22 cellular contexts compared by ENCODE assay signal in genomic region chr18:35729971-35730668, GRCh38.
DNase-seq lines count a peak whose midpoint lies in the region; ATAC-seq and TF ChIP-seq lines count a peak whose summit lies in the region.
"Had no signal": no experiment of that assay in that cellular context is flagged by ENCODE, and none has a peak within 500 bp of the region (broad histone marks: within the 10 kb centered on the region; RNA-seq: fewer than 3 reads in every experiment).

No MANE protein-coding gene starts in this region.

- no peak overlapping the region for H2BK5ac ChIP-seq in mesenchymal stem cell (ENCODE audit: low read depth, low read length, poor library complexity, severe bottlenecking)

- H2BK12ac ChIP-seq in mesenchymal stem cell (ENCODE audit: low read length in 2 of 2) = no peak overlapping the region

- H3K27me3 Mint-ChIP-seq in chondrocyte (ENCODE audit: low read depth) = no peaks in the 10 kb centered on the region
- H3K27me3 Mint-ChIP-seq in activated T-helper 1 cell treated with anti-CD3 and anti-CD28 coated beads, Interleukin-12 subunit alpha, Interleukin-12 subunit beta, Interleukin-2, Interleukin-4 antibody, amounts not matched to agents 30 ng/mL and 10 ng/mL and 1 ng/mL, durations not matched to agents 14 hours and 24 hours and 36 hours (ENCODE audit: insufficient read depth) = peaks cover 5% of the 10 kb centered on the region

- no peak overlapping the region for H2BK15ac ChIP-seq in mesenchymal stem cell (ENCODE audit: low read depth, poor library complexity, severe bottlenecking)

- H3K79me1 ChIP-seq in mesenchymal stem cell (replicated peaks; ENCODE audit: low read length, poor library complexity, severe bottlenecking) = no peaks in the 10 kb centered on the region

- peaks cover 19% of the 10 kb centered on the region for H3K9me3 Mint-ChIP-seq in chondrocyte (ENCODE audit: low read depth)
- H3K9me3 Mint-ChIP-seq in activated T-helper 1 cell treated with anti-CD3 and anti-CD28 coated beads, Interleukin-12 subunit alpha, Interleukin-12 subunit beta, Interleukin-2, Interleukin-4 antibody, amounts not matched to agents 30 ng/mL and 10 ng/mL and 1 ng/mL, durations not matched to agents 14 hours and 24 hours and 36 hours = peaks cover 23% of the 10 kb centered on the region

- ATAC-seq in HG03025 (IDR thresholded peaks at IDR 0.05; ENCODE audit: low FRiP score, unreplicated experiment) (no peak), GM18873 (IDR thresholded peaks at IDR 0.05; ENCODE audit: low FRiP score, unreplicated experiment) (no peak)
- ATAC-seq: stimulated activated naive B cell treated with anti-CD40 and anti-IgM and Interleukin-4, amounts not matched to agents 10 μg/mL and 1 μg/mL and 100 μg/mL, for 72 hours had no signal

- H3K18ac ChIP-seq in mesenchymal stem cell (ENCODE audit: low read depth in 1 of 2, low read length in 2 of 2) = no peak overlapping the region

- H3K36me3 ChIP-seq in mesenchymal stem cell (ENCODE audit: control insufficient read depth in 1 of 2, insufficient read depth in 2 of 2, low read depth in 1 of 2, low read length in 2 of 2) (no peaks in the 10 kb centered on the region), testis (ENCODE audit: low read depth, missing control alignments) (no peaks in the 10 kb centered on the region)
- H3K36me3 ChIP-seq: thoracic aorta, WERI-Rb-1 had no signal

- H3K27ac Mint-ChIP-seq in chondrocyte (ENCODE audit: unreplicated experiment) = no peak overlapping the region
- no peak overlapping the region for H3K27ac Mint-ChIP-seq in activated T-helper 1 cell treated with anti-CD3 and anti-CD28 coated beads, Interleukin-12 subunit alpha, Interleukin-12 subunit beta, Interleukin-2, Interleukin-4 antibody, amounts not matched to agents 30 ng/mL and 10 ng/mL and 1 ng/mL, durations not matched to agents 14 hours and 24 hours and 36 hours
- H3K27ac Mint-ChIP-seq: activated CD4-positive, alpha-beta memory T cell treated with anti-CD3 and anti-CD28 coated beads, Interleukin-2, amount 10 ng/mL, durations not matched to agents 7 days and 5 days; B cell; endodermal cell; stimulated activated naive B cell treated with anti-CD40 and anti-IgM and Interleukin-4, amounts not matched to agents 10 μg/mL and 1 μg/mL and 100 μg/mL, for 72 hours; T-helper 2 cell treated with Interferon-gamma antibody and Interleukin-4, amounts not matched to agents 5 μg/mL and 100 μg/mL, for 36 hours had no signal

- H2AK5ac ChIP-seq in mesenchymal stem cell (ENCODE audit: low read length, severe bottlenecking) = no peak overlapping the region

- no peak overlapping the region for H3K14ac ChIP-seq in mesenchymal stem cell (ENCODE audit: low read length in 2 of 2)

- no peak overlapping the region for H3K23ac ChIP-seq in mesenchymal stem cell (ENCODE audit: low read length in 2 of 2)

- no peak overlapping the region for H2AFZ ChIP-seq in mesenchymal stem cell (ENCODE audit: low read depth, low read length)
- H2AFZ ChIP-seq: GM23248 had no signal

- WGBS in mesenchymal stem cell = 71% methylated on average over 3 of the region's 3 CpGs
- 37 to 68% methylated on average over 3 of the region's 3 CpGs for WGBS in testis, 2 donors

- H4K8ac ChIP-seq in mesenchymal stem cell (ENCODE audit: low read length) = no peak overlapping the region

- H3K27ac ChIP-seq in mesenchymal stem cell (ENCODE audit: low read length, poor library complexity, severe bottlenecking) (no peak overlapping the region), testis (peak overlapping the region; percentile 37 to 42)
- H3K27ac ChIP-seq: GM23248, RWPE1, thoracic aorta, WERI-Rb-1 had no signal

- H3K9ac ChIP-seq in mesenchymal stem cell (ENCODE audit: low read length) = peak overlapping the region; percentile 39
- H3K9ac ChIP-seq: GM23248, SK-N-SH had no signal

- H3K36me3 Mint-ChIP-seq in chondrocyte (ENCODE audit: low read depth) = peaks cover 10% of the 10 kb centered on the region
- H3K36me3 Mint-ChIP-seq in activated T-helper 1 cell treated with anti-CD3 and anti-CD28 coated beads, Interleukin-12 subunit alpha, Interleukin-12 subunit beta, Interleukin-2, Interleukin-4 antibody, amounts not matched to agents 30 ng/mL and 10 ng/mL and 1 ng/mL, durations not matched to agents 14 hours and 24 hours and 36 hours (ENCODE audit: low read depth) = no peaks in the 10 kb centered on the region

- peak overlapping the region; percentile 43 for H3K4me3 Mint-ChIP-seq in chondrocyte (ENCODE audit: unreplicated experiment)
- H3K4me3 Mint-ChIP-seq in activated T-helper 1 cell treated with anti-CD3 and anti-CD28 coated beads, Interleukin-12 subunit alpha, Interleukin-12 subunit beta, Interleukin-2, Interleukin-4 antibody, amounts not matched to agents 30 ng/mL and 10 ng/mL and 1 ng/mL, durations not matched to agents 14 hours and 24 hours and 36 hours = no peak overlapping the region
- H3K4me3 Mint-ChIP-seq: activated CD4-positive, alpha-beta memory T cell treated with anti-CD3 and anti-CD28 coated beads, Interleukin-2, amount 10 ng/mL, durations not matched to agents 7 days and 5 days; B cell; endodermal cell; stimulated activated naive B cell treated with anti-CD40 and anti-IgM and Interleukin-4, amounts not matched to agents 10 μg/mL and 1 μg/mL and 100 μg/mL, for 72 hours; T-helper 2 cell treated with Interferon-gamma antibody and Interleukin-4, amounts not matched to agents 5 μg/mL and 100 μg/mL, for 36 hours had no signal

- H3K9me3 ChIP-seq in mesenchymal stem cell (ENCODE audit: control insufficient read depth, low read length) (no peaks in the 10 kb centered on the region), testis (no peaks in the 10 kb centered on the region)
- H3K9me3 ChIP-seq: SK-N-SH, thoracic aorta had no signal

- TF ChIP-seq CTCF in chondrocyte (IDR thresholded peaks at IDR 0.05) (no peak), testis (IDR thresholded peaks at IDR 0.05) (no peak)

- peaks cover 0 to under 1% of the 10 kb centered on the region in 2 experiments for H3K27me3 ChIP-seq in mesenchymal stem cell (ENCODE audit: control insufficient read depth in 1 of 2, insufficient read depth in 1 of 2, low read length in 2 of 2)
- H3K27me3 ChIP-seq in testis = no peaks in the 10 kb centered on the region

- peak; percentile 39 for DNase-seq in OCI-M1 (lab: John Stamatoyannopoulos, UW)
- DNase-seq in chondrocyte (ENCODE audit: low spot score) = no peak
- no peak for DNase-seq in mesenchymal stem cell
- no peak for DNase-seq in testis
- DNase-seq in activated T-helper 1 cell treated with anti-CD3 and anti-CD28 coated beads, Interleukin-12 subunit alpha, Interleukin-12 subunit beta, Interleukin-2, Interleukin-4 antibody, amounts not matched to agents 30 ng/mL and 10 ng/mL and 1 ng/mL, durations not matched to agents 14 hours and 24 hours and 36 hours (ENCODE audit: low spot score) = no peak
- DNase-seq: activated CD4-positive, alpha-beta memory T cell treated with anti-CD3 and anti-CD28 coated beads, Interleukin-2, amount 10 ng/mL, durations not matched to agents 7 days and 5 days; activated gamma-delta T cell treated with Interleukin-2 at 50 U/mL for 16 hours; cortex of kidney; DMS79 treated with DMSO at 0.1 percent for 48 hours; endodermal cell; GM23248; NCI-H524; SK-N-SH; stimulated activated naive B cell treated with anti-CD40 and anti-IgM and Interleukin-4, amounts not matched to agents 10 μg/mL and 1 μg/mL and 100 μg/mL, for 72 hours; WERI-Rb-1 had no signal

- no peak overlapping the region for H4K91ac ChIP-seq in mesenchymal stem cell (ENCODE audit: low read length)

- H3K4me1 ChIP-seq in mesenchymal stem cell (ENCODE audit: control insufficient read depth, insufficient read depth, low read depth, low read length) = no peaks in the 10 kb centered on the region
- H3K4me1 ChIP-seq in testis = peaks cover 3% of the 10 kb centered on the region

- H3K4me2 ChIP-seq in mesenchymal stem cell (ENCODE audit: low read length, poor library complexity, severe bottlenecking) = no peak overlapping the region
- H3K4me2 ChIP-seq: SK-N-SH, smooth muscle cell had no signal

- H2BK120ac ChIP-seq in mesenchymal stem cell (ENCODE audit: low read depth, low read length) = no peak overlapping the region

- intact Hi-C loops in testis (cut with DNase I; ENCODE audit: low total_unique reads) = no loop called here
- intact Hi-C loops in activated T-helper 1 cell treated with anti-CD3 and anti-CD28 coated beads, Interleukin-12 subunit alpha, Interleukin-12 subunit beta, Interleukin-2, Interleukin-4 antibody, amounts not matched to agents 30 ng/mL and 10 ng/mL and 1 ng/mL, durations not matched to agents 14 hours and 24 hours and 36 hours (cut with micrococcal nuclease) = no loop called here

- peak overlapping the region in 1 of 2 experiments; percentile 45 for H3K4me3 ChIP-seq in mesenchymal stem cell (ENCODE audit: insufficient read depth in 1 of 2, low read depth in 1 of 2, low read length in 2 of 2)
- peak overlapping the region; percentile 7 to 38 for H3K4me3 ChIP-seq in testis
- H3K4me3 ChIP-seq: GM23248, smooth muscle cell, thoracic aorta had no signal

- no peak for TF ChIP-seq POLR2A in testis (IDR thresholded peaks at IDR 0.05)

- no peak overlapping the region for H3K4ac ChIP-seq in mesenchymal stem cell (ENCODE audit: low read depth in 1 of 2, low read length in 2 of 2)

- H3K4me1 Mint-ChIP-seq in chondrocyte (ENCODE audit: low read depth) = peaks cover 21% of the 10 kb centered on the region
- H3K4me1 Mint-ChIP-seq in activated T-helper 1 cell treated with anti-CD3 and anti-CD28 coated beads, Interleukin-12 subunit alpha, Interleukin-12 subunit beta, Interleukin-2, Interleukin-4 antibody, amounts not matched to agents 30 ng/mL and 10 ng/mL and 1 ng/mL, durations not matched to agents 14 hours and 24 hours and 36 hours (ENCODE audit: low read depth) = no peaks in the 10 kb centered on the region
- H3K4me1 Mint-ChIP-seq: activated CD4-positive, alpha-beta memory T cell treated with anti-CD3 and anti-CD28 coated beads, Interleukin-2, amount 10 ng/mL, durations not matched to agents 7 days and 5 days; B cell; endodermal cell; stimulated activated naive B cell treated with anti-CD40 and anti-IgM and Interleukin-4, amounts not matched to agents 10 μg/mL and 1 μg/mL and 100 μg/mL, for 72 hours had no signal
